In genomic region chr18:27235218-27235870, GRCh38 we compare ENCODE assay signal across 18 cellular contexts. TPM values are rescaled to one million over a fixed set of nuclear protein-coding genes. Genes with fewer than 3 reads are reported as not detected.
DNase-seq lines count a peak whose midpoint lies in the region; ATAC-seq, FAIRE-seq and TF ChIP-seq lines count a peak whose summit lies in the region.
"Had no signal": no experiment of that assay in that cellular context is flagged by ENCODE, and none has a peak within 500 bp of the region (broad histone marks: within the 10 kb centered on the region; RNA-seq: fewer than 3 reads in every experiment).

No MANE protein-coding gene starts in this region.

- H2BK120ac ChIP-seq in mesendoderm (ENCODE audit: low read depth, low read length): no peak overlapping the region

- H3K4me3 Mint-ChIP-seq in neural progenitor cell: no peak overlapping the region
- H3K4me3 Mint-ChIP-seq: CD8-positive, alpha-beta memory T cell; H9; IgD-negative memory B cell had no signal

- H2AFZ ChIP-seq in neural progenitor cell (replicated peaks): no peak overlapping the region

- DNase-seq in D721Med (ENCODE audit: insufficient read length, low spot score) (no peak), DMS53 treated with DMSO at 0.1 percent for 48 hours (lab: John Stamatoyannopoulos, UW; ENCODE audit: unreplicated experiment) (peak; percentile 16), mesendoderm (no peak), DMS 273 treated with DMSO at 0.1 percent for 48 hours (lab: John Stamatoyannopoulos, UW) (no peak), NCI-H2227 treated with DMSO at 0.1 percent for 48 hours (lab: John Stamatoyannopoulos, UW) (no peak), neural progenitor cell (ENCODE audit: low spot score) (no peak)
- DNase-seq: Caco-2; CD8-positive, alpha-beta memory T cell; GOT3; H9; KG1 had no signal

- H3F3A ChIP-seq in neural progenitor cell (ENCODE audit: low read depth): no peaks in the 10 kb centered on the region

- no peaks in the 10 kb centered on the region for H3K79me1 ChIP-seq in mesendoderm (ENCODE audit: low read length)

- H3K36me3 Mint-ChIP-seq in neural progenitor cell: no peaks in the 10 kb centered on the region
- H3K36me3 Mint-ChIP-seq: CD8-positive, alpha-beta memory T cell; IgD-negative memory B cell had no signal

- no peak overlapping the region for H2BK15ac ChIP-seq in mesendoderm (replicated peaks; ENCODE audit: low read depth)

- H3K4me2 ChIP-seq in mesendoderm (ENCODE audit: low read length): no peak overlapping the region
- no peak overlapping the region for H3K4me2 ChIP-seq in neural progenitor cell
- H3K4me2 ChIP-seq: BLaER1 had no signal

- no peak for TF ChIP-seq CTCF in D721Med (IDR thresholded peaks at IDR 0.05; ENCODE audit: insufficient read depth, missing control alignments)
- TF ChIP-seq CTCF in neural progenitor cell (IDR thresholded peaks at IDR 0.05): no peak

- H3K4me3 ChIP-seq in endocrine pancreas (ENCODE audit: control insufficient read depth, insufficient read depth, low read length) (peak overlapping the region; percentile 78), mesendoderm (ENCODE audit: low read length) (no peak overlapping the region), neural progenitor cell (no peak overlapping the region)
- H3K4me3 ChIP-seq: BLaER1 had no signal

- peak; percentile 58 for FAIRE-seq in D721Med (lab: Jason Lieb, UNC)
- FAIRE-seq: GM18507 had no signal

- H3K9ac ChIP-seq in endocrine pancreas (ENCODE audit: control insufficient read depth, insufficient read depth, low read length) (no peak overlapping the region), mesendoderm (ENCODE audit: low read length) (no peak overlapping the region), neural progenitor cell (no peak overlapping the region)
- H3K9ac ChIP-seq: BLaER1 had no signal

- peaks cover 3% of the 10 kb centered on the region for H3K27me3 Mint-ChIP-seq in neural progenitor cell (ENCODE audit: insufficient read depth, low read depth)
- H3K27me3 Mint-ChIP-seq: CD8-positive, alpha-beta memory T cell; IgD-negative memory B cell had no signal

- H3K23ac ChIP-seq in mesendoderm (ENCODE audit: low read length): no peak overlapping the region

- WGBS in mesendoderm (ENCODE audit: extremely low coverage, insufficient coverage, low lambda C conversion rate): no CpG with 5 or more reads among the region's 4 CpGs

- H3K79me2 ChIP-seq in mesendoderm (ENCODE audit: control insufficient read depth, insufficient read depth, low read length): no peaks in the 10 kb centered on the region
- H3K79me2 ChIP-seq in neural progenitor cell (ENCODE audit: low read depth): no peaks in the 10 kb centered on the region

- H4K20me1 ChIP-seq in neural progenitor cell (ENCODE audit: low read depth): no peaks in the 10 kb centered on the region
- H4K20me1 ChIP-seq: BLaER1 had no signal

- no peak overlapping the region for H3K4ac ChIP-seq in mesendoderm (ENCODE audit: low read depth, low read length)

- H3K27me3 ChIP-seq in endocrine pancreas (ENCODE audit: control insufficient read depth, insufficient read depth, low read length) (no peaks in the 10 kb centered on the region), mesendoderm (ENCODE audit: insufficient read depth, low read length, poor library complexity) (no peaks in the 10 kb centered on the region), neural progenitor cell (no peaks in the 10 kb centered on the region)
- H3K27me3 ChIP-seq: BLaER1 had no signal

- no peaks in the 10 kb centered on the region for H3K9me3 Mint-ChIP-seq in neural progenitor cell
- H3K9me3 Mint-ChIP-seq: H9 had no signal

- H3K36me3 ChIP-seq in endocrine pancreas (ENCODE audit: control insufficient read depth, insufficient read depth, low read length) (no peaks in the 10 kb centered on the region), mesendoderm (ENCODE audit: control insufficient read depth, insufficient read depth, low read length) (no peaks in the 10 kb centered on the region), neural progenitor cell (no peaks in the 10 kb centered on the region)
- H3K36me3 ChIP-seq: BLaER1 had no signal

- ATAC-seq in GM19023 (IDR thresholded peaks at IDR 0.05; ENCODE audit: unreplicated experiment): no peak

- H3K56ac ChIP-seq in mesendoderm (ENCODE audit: low read length): no peak overlapping the region

- H2AK5ac ChIP-seq in mesendoderm (ENCODE audit: low read length): no peak overlapping the region

- no peak overlapping the region for H2BK5ac ChIP-seq in mesendoderm (ENCODE audit: low read length)

- H3K4me1 Mint-ChIP-seq in neural progenitor cell: peaks cover 16% of the 10 kb centered on the region
- H3K4me1 Mint-ChIP-seq: CD8-positive, alpha-beta memory T cell; IgD-negative memory B cell had no signal

- H3K27ac ChIP-seq in mesendoderm (ENCODE audit: low read depth, low read length): no peak overlapping the region
- H3K27ac ChIP-seq in neural progenitor cell: no peak overlapping the region
- H3K27ac ChIP-seq: BLaER1 had no signal

- H3K9me3 ChIP-seq in endocrine pancreas (ENCODE audit: control insufficient read depth, low read length) (no peaks in the 10 kb centered on the region), neural progenitor cell (ENCODE audit: low read depth) (no peaks in the 10 kb centered on the region)
- H3K9me3 ChIP-seq: BLaER1, Caco-2 had no signal

- H4K5ac ChIP-seq in mesendoderm (ENCODE audit: low read length): no peak overlapping the region

- peaks cover 20% of the 10 kb centered on the region for H3K4me1 ChIP-seq in endocrine pancreas (ENCODE audit: control insufficient read depth, insufficient read depth, low read length)
- H3K4me1 ChIP-seq in mesendoderm (ENCODE audit: control insufficient read depth, low read depth, low read length): peaks cover 4% of the 10 kb centered on the region
- H3K4me1 ChIP-seq in neural progenitor cell: peaks cover 7% of the 10 kb centered on the region
- H3K4me1 ChIP-seq: BLaER1, Caco-2 had no signal

- H4K8ac ChIP-seq in mesendoderm (ENCODE audit: low read depth, low read length): no peak overlapping the region

- peak overlapping the region; percentile 68 for H3K18ac ChIP-seq in mesendoderm (ENCODE audit: low read length)

- H3K27ac Mint-ChIP-seq in neural progenitor cell: no peak overlapping the region
- H3K27ac Mint-ChIP-seq: CD8-positive, alpha-beta memory T cell; H9; IgD-negative memory B cell had no signal

RNA-seq across cellular contexts. Expression of gene CHST9, which starts 50.2 kb away (rescaled TPM):
- 11.0 TPM for polyA plus RNA-seq in mesendoderm (2013, experiment 1 of 2)
- polyA plus RNA-seq in mesendoderm (2013, experiment 2 of 2): 11.0 TPM
- 0.77 and 1.3 TPM in 2 replicates for total RNA-seq in neural progenitor cell (ENCODE audit: low replicate concordance)
- total RNA-seq: A673; CD8-positive, alpha-beta memory T cell; HT-29 had no signal
- polyA plus RNA-seq: CD8-positive, alpha-beta memory T cell; IgD-negative memory B cell had no signal
